1 cellular context compared by ENCODE assay signal in the genomic region with DNA sequence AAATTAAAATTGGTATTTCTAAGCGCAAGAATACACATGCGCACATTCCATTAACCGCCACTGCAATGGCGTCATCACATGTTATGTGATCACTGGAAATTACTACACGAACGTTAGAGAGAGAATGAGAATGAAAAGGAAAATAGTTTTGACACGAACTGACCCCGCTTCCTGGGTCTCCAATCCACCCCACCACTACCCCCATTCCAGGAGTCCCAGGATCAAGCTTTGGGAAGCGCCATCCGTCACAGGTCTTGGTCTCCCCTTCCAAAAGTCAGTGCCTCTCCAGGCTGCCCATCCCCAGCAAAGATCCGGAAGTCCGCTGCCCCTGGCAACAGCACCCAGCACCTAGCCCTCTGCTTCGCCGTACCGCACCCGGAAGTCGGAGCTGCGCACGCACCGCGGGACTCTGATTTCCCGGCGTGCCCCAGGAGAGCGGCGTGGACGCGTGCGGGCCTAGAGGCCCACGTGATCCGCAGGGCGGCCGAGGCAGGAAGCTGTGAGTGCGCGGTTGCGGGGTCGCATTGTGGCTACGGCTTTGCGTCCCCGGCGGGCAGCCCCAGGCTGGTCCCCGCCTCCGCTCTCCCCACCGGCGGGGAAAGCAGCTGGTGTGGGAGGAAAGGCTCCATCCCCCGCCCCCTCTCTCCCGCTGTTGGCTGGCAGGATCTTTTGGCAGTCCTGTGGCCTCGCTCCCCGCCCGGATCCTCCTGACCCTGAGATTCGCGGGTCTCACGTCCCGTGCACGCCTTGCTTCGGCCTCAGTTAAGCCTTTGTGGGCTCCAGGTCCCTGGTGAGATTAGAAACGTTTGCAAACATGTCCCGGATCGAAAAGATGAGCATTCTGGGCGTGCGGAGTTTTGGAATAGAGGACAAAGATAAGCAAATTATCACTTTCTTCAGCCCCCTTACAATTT.
TF ChIP-seq lines count a peak whose summit lies in the region.

Gene RAD50, plus strand, starts transcription at position 467 of the 914 bp plus-strand sequence. Its CDS starts 348 bp downstream, at position 815.

TF ChIP-seq in GM12878, 131 proteins besides CTCF, POLR2A, EP300 and RAD21 (continued from another document):
- TF ChIP-seq, protein P1, sequence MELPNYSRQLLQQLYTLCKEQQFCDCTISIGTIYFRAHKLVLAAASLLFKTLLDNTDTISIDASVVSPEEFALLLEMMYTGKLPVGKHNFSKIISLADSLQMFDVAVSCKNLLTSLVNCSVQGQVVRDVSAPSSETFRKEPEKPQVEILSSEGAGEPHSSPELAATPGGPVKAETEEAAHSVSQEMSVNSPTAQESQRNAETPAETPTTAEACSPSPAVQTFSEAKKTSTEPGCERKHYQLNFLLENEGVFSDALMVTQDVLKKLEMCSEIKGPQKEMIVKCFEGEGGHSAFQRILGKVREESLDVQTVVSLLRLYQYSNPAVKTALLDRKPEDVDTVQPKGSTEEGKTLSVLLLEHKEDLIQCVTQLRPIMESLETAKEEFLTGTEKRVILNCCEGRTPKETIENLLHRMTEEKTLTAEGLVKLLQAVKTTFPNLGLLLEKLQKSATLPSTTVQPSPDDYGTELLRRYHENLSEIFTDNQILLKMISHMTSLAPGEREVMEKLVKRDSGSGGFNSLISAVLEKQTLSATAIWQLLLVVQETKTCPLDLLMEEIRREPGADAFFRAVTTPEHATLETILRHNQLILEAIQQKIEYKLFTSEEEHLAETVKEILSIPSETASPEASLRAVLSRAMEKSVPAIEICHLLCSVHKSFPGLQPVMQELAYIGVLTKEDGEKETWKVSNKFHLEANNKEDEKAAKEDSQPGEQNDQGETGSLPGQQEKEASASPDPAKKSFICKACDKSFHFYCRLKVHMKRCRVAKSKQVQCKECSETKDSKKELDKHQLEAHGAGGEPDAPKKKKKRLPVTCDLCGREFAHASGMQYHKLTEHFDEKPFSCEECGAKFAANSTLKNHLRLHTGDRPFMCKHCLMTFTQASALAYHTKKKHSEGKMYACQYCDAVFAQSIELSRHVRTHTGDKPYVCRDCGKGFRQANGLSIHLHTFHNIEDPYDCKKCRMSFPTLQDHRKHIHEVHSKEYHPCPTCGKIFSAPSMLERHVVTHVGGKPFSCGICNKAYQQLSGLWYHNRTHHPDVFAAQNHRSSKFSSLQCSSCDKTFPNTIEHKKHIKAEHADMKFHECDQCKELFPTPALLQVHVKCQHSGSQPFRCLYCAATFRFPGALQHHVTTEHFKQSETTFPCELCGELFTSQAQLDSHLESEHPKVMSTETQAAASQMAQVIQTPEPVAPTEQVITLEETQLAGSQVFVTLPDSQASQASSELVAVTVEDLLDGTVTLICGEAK (IDR thresholded peaks at IDR 0.05; ENCODE audit: borderline replicate concordance): peak; percentile 48; the same call in 1 of the 2 replicates
- TF ChIP-seq MYC (IDR thresholded peaks at IDR 0.05; ENCODE audit: insufficient read depth, insufficient read length, insufficient replicate concordance, low read length, severe bottlenecking) (peak; percentile 93), EZH2 (IDR thresholded peaks at IDR 0.05; ENCODE audit: borderline replicate concordance, control insufficient read depth, low read depth, low read length) (no peak), HDAC2 (IDR thresholded peaks at IDR 0.05) (no peak), PML (IDR thresholded peaks at IDR 0.05; ENCODE audit: low read length) (peak; percentile 90), CBX3 (IDR thresholded peaks at IDR 0.05; ENCODE audit: borderline replicate concordance, low read depth) (no peak), TCF7 (IDR thresholded peaks at IDR 0.05; ENCODE audit: borderline replicate concordance) (no peak), POU2F2 (IDR thresholded peaks at IDR 0.05; ENCODE audit: borderline replicate concordance, low read depth, low read length) (peak; percentile 78; the same call in 2 of the 3 replicates), MTA2 (IDR thresholded peaks at IDR 0.05; ENCODE audit: low read depth) (no peak), FOXK2 (IDR thresholded peaks at IDR 0.05) (no peak), LARP7 (IDR thresholded peaks at IDR 0.05) (peak; percentile 75; the same call in 1 of the 2 replicates), SIX5 (IDR thresholded peaks at IDR 0.05; ENCODE audit: low read depth, low read length, severe bottlenecking) (no peak), TCF3 (IDR thresholded peaks at IDR 0.05; ENCODE audit: borderline replicate concordance, insufficient read depth, low read depth, low read length) (peak; percentile 69; the same call in 1 of the 2 replicates), STAT1 (conservative IDR thresholded peaks at IDR 0.05) (peak; percentile 88; the same call in 1 of the 2 replicates), CHD4 (IDR thresholded peaks at IDR 0.05) (no peak), MEF2A (IDR thresholded peaks at IDR 0.05; ENCODE audit: insufficient read depth, low read depth, low read length) (no peak), GATAD2B (conservative IDR thresholded peaks at IDR 0.05; ENCODE audit: low read depth) (peak; percentile 97), YBX1 (IDR thresholded peaks at IDR 0.05) (no peak), PAX5 (IDR thresholded peaks at IDR 0.05; ENCODE audit: borderline replicate concordance, low read depth, low read length) (0 out of 2 replicates have a peak, but pooled peaks have one; percentile 8), ASH2L (IDR thresholded peaks at IDR 0.05; ENCODE audit: borderline replicate concordance, low read depth) (no peak), ZNF384 (IDR thresholded peaks at IDR 0.05; ENCODE audit: borderline replicate concordance, low read depth, low read length) (no peak), SRF (IDR thresholded peaks at IDR 0.05; ENCODE audit: low read depth in 2 of 2, low read length in 2 of 2) (peak; percentile 10 to 34; a peak in 1 of 4 replicates), REST (IDR thresholded peaks at IDR 0.05; ENCODE audit: low read depth, low read length) (0 out of 2 replicates have a peak, but pooled peaks have one; percentile 41), CHD1 (IDR thresholded peaks at IDR 0.05; ENCODE audit: low read depth, low read length) (no peak), PBX3 (IDR thresholded peaks at IDR 0.05; ENCODE audit: insufficient replicate concordance, low read depth, low read length) (no peak), MLLT1 (IDR thresholded peaks at IDR 0.05) (peak; percentile 68; the same call in 1 of the 2 replicates), YY1 (IDR thresholded peaks at IDR 0.05; ENCODE audit: low read depth, low read length) (peak; percentile 63; the same call in 1 of the 2 replicates)
- TF ChIP-seq, protein P2, sequence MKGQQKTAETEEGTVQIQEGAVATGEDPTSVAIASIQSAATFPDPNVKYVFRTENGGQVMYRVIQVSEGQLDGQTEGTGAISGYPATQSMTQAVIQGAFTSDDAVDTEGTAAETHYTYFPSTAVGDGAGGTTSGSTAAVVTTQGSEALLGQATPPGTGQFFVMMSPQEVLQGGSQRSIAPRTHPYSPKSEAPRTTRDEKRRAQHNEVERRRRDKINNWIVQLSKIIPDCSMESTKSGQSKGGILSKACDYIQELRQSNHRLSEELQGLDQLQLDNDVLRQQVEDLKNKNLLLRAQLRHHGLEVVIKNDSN (IDR thresholded peaks at IDR 0.05; ENCODE audit: borderline replicate concordance, extremely low read length, insufficient read depth, low read depth, low read length): peak; percentile 98
